Comparison of ENCODE assay signal across 22 cellular contexts in genomic region chr3:172052405-172052804, GRCh38.
"Had no signal": no experiment of that assay in that cellular context is flagged by ENCODE, and none has a peak within 500 bp of the region (broad histone marks: within the 10 kb centered on the region; RNA-seq: fewer than 3 reads in every experiment).

No MANE protein-coding gene starts in this region.

- H3K27me3 ChIP-seq: right atrium auricular region, suprapubic skin, upper lobe of left lung had no signal

- H3K27me3 Mint-ChIP-seq: activated CD4-positive, alpha-beta T cell treated with anti-CD3 and anti-CD28 coated beads, Interleukin-2, amount 10 ng/mL, durations not matched to agents 7 days and 5 days; activated naive CD8-positive, alpha-beta T cell treated with anti-CD3 and anti-CD28 coated beads for 36 hours; brain; central memory CD8-positive, alpha-beta T cell had no signal

- ATAC-seq: activated T-cell treated with anti-CD3 and anti-CD28 coated beads, Interleukin-2, amount 50 U/mL, for 72 hours; left ventricle myocardium superior; stimulated activated naive CD8-positive, alpha-beta T cell treated with anti-CD3 and anti-CD28 coated beads, Interleukin-15, Interleukin-2, amounts not matched to agents 100 U/mL and 50 U/mL, for 24 hours had no signal

- H3K4me3 Mint-ChIP-seq: activated CD4-positive, alpha-beta T cell treated with anti-CD3 and anti-CD28 coated beads, Interleukin-2, amount 10 ng/mL, durations not matched to agents 7 days and 5 days; activated naive CD8-positive, alpha-beta T cell treated with anti-CD3 and anti-CD28 coated beads for 36 hours; activated T-cell treated with anti-CD3 and anti-CD28 coated beads, Interleukin-2, amount 50 U/mL, for 72 hours; brain; central memory CD8-positive, alpha-beta T cell; naive B cell; T-helper 1 cell treated with Interleukin-12 subunit alpha and Interleukin-12 subunit beta and Interleukin-4 antibody, amounts not matched to agents 30 μg/mL and 1 μg/mL, for 36 hours had no signal

- H3K9me3 Mint-ChIP-seq: activated CD4-positive, alpha-beta T cell treated with anti-CD3 and anti-CD28 coated beads, Interleukin-2, amount 10 ng/mL, durations not matched to agents 7 days and 5 days; central memory CD8-positive, alpha-beta T cell; T-helper 1 cell treated with Interleukin-12 subunit alpha and Interleukin-12 subunit beta and Interleukin-4 antibody, amounts not matched to agents 30 μg/mL and 1 μg/mL, for 36 hours had no signal

- H3K27ac Mint-ChIP-seq: activated CD4-positive, alpha-beta T cell treated with anti-CD3 and anti-CD28 coated beads, Interleukin-2, amount 10 ng/mL, durations not matched to agents 7 days and 5 days; activated naive CD8-positive, alpha-beta T cell treated with anti-CD3 and anti-CD28 coated beads for 36 hours; activated T-cell treated with anti-CD3 and anti-CD28 coated beads, Interleukin-2, amount 50 U/mL, for 72 hours; naive B cell; T-helper 1 cell treated with Interleukin-12 subunit alpha and Interleukin-12 subunit beta and Interleukin-4 antibody, amounts not matched to agents 30 μg/mL and 1 μg/mL, for 36 hours had no signal

- DNase-seq: activated CD4-positive, alpha-beta T cell treated with anti-CD3 and anti-CD28 coated beads, Interleukin-2, amount 10 ng/mL, durations not matched to agents 7 days and 5 days; activated CD8-positive, alpha-beta memory T cell treated with anti-CD3 and anti-CD28 coated beads, Interleukin-2, amount 50 U/mL, for 48 hours; activated gamma-delta T cell treated with Interleukin-2 at 50 U/mL for 16 hours; activated naive CD8-positive, alpha-beta T cell treated with anti-CD3 and anti-CD28 coated beads for 36 hours; activated T-cell treated with anti-CD3 and anti-CD28 coated beads, Interleukin-2, amount 50 U/mL, for 72 hours; amygdala; effector CD8-positive, alpha-beta T cell; foreskin fibroblast; hippocampal formation; kidney; left ventricle myocardium superior; midbrain; naive B cell; stimulated activated CD4-positive, alpha-beta T cell treated with anti-CD3 and anti-CD28 coated beads, Interleukin-4, amount 100 ng/mL, for 24 hours; stimulated activated naive CD8-positive, alpha-beta T cell treated with anti-CD3 and anti-CD28 coated beads, Interleukin-15, Interleukin-2, amounts not matched to agents 100 U/mL and 50 U/mL, for 24 hours; upper lobe of left lung had no signal

- H3K4me3 ChIP-seq: right atrium auricular region, skin epidermis, suprapubic skin, upper lobe of left lung had no signal

- H3K9me3 ChIP-seq: right atrium auricular region, suprapubic skin, upper lobe of left lung had no signal

- H3K27ac ChIP-seq: right atrium auricular region, skin epidermis, suprapubic skin, upper lobe of left lung had no signal
